In the genomic region with DNA sequence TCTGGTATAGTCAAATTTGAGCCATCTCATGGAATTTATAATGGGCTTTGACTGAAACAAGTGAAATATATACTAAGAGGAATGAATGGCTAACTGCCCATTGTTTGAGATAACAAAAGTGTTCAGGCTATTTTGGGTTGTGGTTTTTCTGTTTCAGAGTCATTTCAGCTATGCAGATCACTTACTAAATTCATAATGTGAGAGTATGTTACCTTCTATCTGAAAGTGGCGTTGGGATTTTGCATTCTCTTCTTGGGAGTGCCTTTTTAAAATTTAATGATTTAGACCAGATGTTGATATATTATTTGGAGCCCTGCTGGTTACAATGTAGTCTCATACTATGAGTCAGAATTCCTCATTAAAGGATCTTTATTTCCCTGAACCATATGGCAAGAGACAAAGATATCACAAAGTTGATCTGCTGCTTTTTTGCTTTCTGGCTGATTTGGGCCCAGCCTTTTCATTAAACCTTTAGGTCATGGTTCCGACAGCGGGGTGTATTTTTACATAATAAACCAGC, we compare ENCODE assay signal across 9 cellular contexts. TPM values are rescaled to one million over a fixed set of nuclear protein-coding genes. Genes with fewer than 3 reads are reported as not detected.
DNase-seq lines count a peak whose midpoint lies in the region; ATAC-seq, FAIRE-seq and TF ChIP-seq lines count a peak whose summit lies in the region.
"Had no signal": no experiment of that assay in that cellular context is flagged by ENCODE, and none has a peak within 500 bp of the region (broad histone marks: within the 10 kb centered on the region; RNA-seq: fewer than 3 reads in every experiment).

No MANE protein-coding gene starts in this region.

- DNase-seq in GM12865 (ENCODE audit: low read depth) (peak; percentile 62), SK-N-MC (ENCODE audit: low read depth, low spot score) (no peak), myocyte (ENCODE audit: low read depth) (peak; percentile 69), ureter (ENCODE audit: low spot score) (no peak), urothelium cell line (ENCODE audit: low spot score) (no peak)
- no peak for DNase-seq in CD8-positive, alpha-beta T cell

- CTCF ChIA-PET in CD8-positive, alpha-beta T cell (lab: Charles Lee), result no interaction called here

- no peaks in the 10 kb centered on the region for H3K36me3 ChIP-seq in SK-N-MC (ENCODE audit: insufficient read depth, low read length)
- no peaks in the 10 kb centered on the region for H3K36me3 ChIP-seq in CD8-positive, alpha-beta T cell (ENCODE audit: insufficient read depth, low read length)

- no peaks in the 10 kb centered on the region for H3K9me3 Mint-ChIP-seq in CD8-positive, alpha-beta T cell
- H3K9me3 Mint-ChIP-seq: memory B cell had no signal

- intact Hi-C loops in CD8-positive, alpha-beta T cell (cut with DNase I, micrococcal nuclease), result no loop called here

- H3K4me1 Mint-ChIP-seq in CD8-positive, alpha-beta T cell (ENCODE audit: low read depth), result peaks cover 43% of the 10 kb centered on the region

- H3K4me3 Mint-ChIP-seq in CD8-positive, alpha-beta T cell, result no peak overlapping the region
- H3K4me3 Mint-ChIP-seq: memory B cell had no signal

- H3K4me1 ChIP-seq in CD8-positive, alpha-beta T cell (ENCODE audit: insufficient read depth, low read length), result peaks cover 31% of the 10 kb centered on the region

- no peaks in the 10 kb centered on the region for H3K36me3 Mint-ChIP-seq in CD8-positive, alpha-beta T cell
- H3K36me3 Mint-ChIP-seq: memory B cell had no signal

- peak overlapping the region; percentile 89 for H3K27ac ChIP-seq in SK-N-MC
- no peak overlapping the region for H3K27ac ChIP-seq in CD8-positive, alpha-beta T cell (ENCODE audit: low read depth, low read length)

- no peaks in the 10 kb centered on the region for H3K27me3 ChIP-seq in CD8-positive, alpha-beta T cell (ENCODE audit: insufficient read depth, low read length)

- H3K4me3 ChIP-seq in GM12865 (ENCODE audit: low read depth, low read length) (no peak overlapping the region), SK-N-MC (peak overlapping the region; percentile 52; the same call in 1 of the 2 replicates)
- H3K4me3 ChIP-seq in CD8-positive, alpha-beta T cell (ENCODE audit: low read depth, low read length), result no peak overlapping the region

- ATAC-seq in HG02884 (IDR thresholded peaks at IDR 0.05; ENCODE audit: unreplicated experiment) (peak; percentile 70), HG02642 (IDR thresholded peaks at IDR 0.05; ENCODE audit: poor library complexity, unreplicated experiment) (no peak)
- no peak for ATAC-seq in CD8-positive, alpha-beta T cell

- no peak for FAIRE-seq in urothelium cell line (lab: Jason Lieb, UNC)

- POLR2A ChIA-PET in CD8-positive, alpha-beta T cell (lab: Charles Lee), result interaction anchor here (0.7 to 1.2 kb wide), 2 partner anchors 11 to 71 kb away, joined by 3 read pairs; a partner anchor contains a TSS

- TF ChIP-seq CTCF in GM12865 (IDR thresholded peaks at IDR 0.05; ENCODE audit: insufficient read depth, low read depth, low read length, missing control alignments), result no peak
- TF ChIP-seq CTCF in CD8-positive, alpha-beta T cell (IDR thresholded peaks at IDR 0.05), result no peak

- peak overlapping the region; percentile 46 for H3K9ac ChIP-seq in SK-N-MC (ENCODE audit: insufficient read length)

- H3K9me3 ChIP-seq in SK-N-MC (ENCODE audit: low read depth, low read length), result no peaks in the 10 kb centered on the region
- no peaks in the 10 kb centered on the region for H3K9me3 ChIP-seq in CD8-positive, alpha-beta T cell (ENCODE audit: low read length)

- no peak overlapping the region for H3K27ac Mint-ChIP-seq in CD8-positive, alpha-beta T cell
- H3K27ac Mint-ChIP-seq: memory B cell had no signal

- no peaks in the 10 kb centered on the region for H3K27me3 Mint-ChIP-seq in CD8-positive, alpha-beta T cell (ENCODE audit: low read depth)
- H3K27me3 Mint-ChIP-seq: memory B cell had no signal

RNA-seq across cellular contexts. Expression of a gene that starts 10.4 kb away (rescaled TPM):
- total RNA-seq in myocyte, result 211 and 240 TPM in 2 replicates
- 134 TPM for polyA plus RNA-seq in myocyte (2012)
- 256 TPM for total RNA-seq in ureter
- total RNA-seq in CD8-positive, alpha-beta T cell, result 1 to 10 TPM; 6.6 to 9.4 TPM

Comparison
In these comparisons a context has a peak if more than half of its experiments do, and no peak if none do; other contexts are left out.
1. DNase-seq: peak in GM12865 (single experiment) and myocyte (single experiment); none in SK-N-MC (single experiment), ureter (single experiment), CD8-positive, alpha-beta T cell (0 of 7) and urothelium cell line (single experiment).
2. RNA of a gene that starts 10.4 kb away (total RNA-seq): 256 TPM in ureter (single experiment) and 211 to 240 TPM in myocyte; 6.6 to 9.4 TPM in CD8-positive, alpha-beta T cell; every median in the first group is over 10 times any median in the second.